ENCODE assay signal across 15 cellular contexts in the genomic region with DNA sequence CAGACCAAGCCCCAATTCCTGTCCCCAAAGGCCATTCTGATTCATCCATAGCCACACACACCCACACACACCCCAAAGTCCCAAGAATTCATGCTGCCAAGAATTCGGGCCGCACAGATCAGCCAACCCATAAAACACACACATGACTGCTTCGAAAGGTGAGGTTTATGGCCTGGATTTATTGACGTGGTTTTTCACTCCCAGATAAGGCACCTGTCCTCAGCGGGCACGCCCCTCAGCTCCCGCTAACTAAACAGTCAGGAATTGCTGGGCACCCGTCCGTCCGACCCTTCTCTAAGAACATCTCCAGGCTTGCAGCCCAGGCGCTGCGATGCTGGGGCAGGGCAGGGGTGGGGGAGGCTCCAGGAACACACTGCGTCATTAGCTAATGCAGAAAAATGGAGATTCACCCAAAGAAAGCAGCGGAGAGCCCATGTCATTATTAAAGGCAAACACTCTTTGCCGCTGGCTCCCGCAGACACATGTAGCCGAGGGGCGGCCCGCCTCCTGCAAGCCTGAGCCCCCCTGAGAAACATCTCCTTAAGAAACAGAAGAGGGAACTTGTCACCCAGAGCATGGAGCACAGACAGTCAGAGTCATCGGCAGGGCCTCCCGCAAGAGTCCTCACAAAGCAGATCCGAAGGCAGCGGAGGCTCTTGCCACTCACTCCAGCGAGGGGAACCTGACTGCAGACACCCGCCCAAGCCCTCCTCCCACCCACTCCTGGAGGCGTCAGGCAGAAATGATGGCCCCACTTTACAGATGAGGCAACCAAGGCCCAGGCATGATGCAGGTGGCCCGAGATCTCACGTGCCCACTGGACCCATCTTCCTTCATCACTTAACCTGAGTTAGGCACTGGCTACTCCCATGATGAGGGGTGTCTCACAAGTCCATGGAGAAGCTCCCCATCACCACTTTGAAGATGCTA. TPM values are rescaled to one million over a fixed set of nuclear protein-coding genes. Genes with fewer than 3 reads are reported as not detected.
DNase-seq lines count a peak whose midpoint lies in the region; ATAC-seq and TF ChIP-seq lines count a peak whose summit lies in the region.
"Had no signal": no experiment of that assay in that cellular context is flagged by ENCODE, and none has a peak within 500 bp of the region (broad histone marks: within the 10 kb centered on the region; RNA-seq: fewer than 3 reads in every experiment).

No MANE protein-coding gene starts in this region.

- dilution Hi-C loops in mammary epithelial cell (cut with HindIII; ENCODE audit: low sequenced_read_pairs), result no loop called here

- ATAC-seq in left cardiac atrium (no peak), HG03039 (IDR thresholded peaks at IDR 0.05; ENCODE audit: unreplicated experiment) (no peak)
- ATAC-seq: T-helper 17 cell had no signal

- TF ChIP-seq CTCF in OCI-LY3 (IDR thresholded peaks at IDR 0.05; ENCODE audit: low read depth, low read length) (no peak), osteoblast (IDR thresholded peaks at IDR 0.05; ENCODE audit: extremely low read depth, low read depth, low read length) (no peak), mammary epithelial cell (conservative IDR thresholded peaks at IDR 0.05 in 1 of 2, IDR thresholded peaks at IDR 0.05 in 1 of 2; ENCODE audit: extremely low read depth in 1 of 2, insufficient read depth in 1 of 2, low read depth in 1 of 2, low read length in 2 of 2) (no peak)

- H3K4me2 ChIP-seq in OCI-LY3 (ENCODE audit: low read length) (0 out of 2 replicates have a peak overlapping the region, but pooled peaks have one; percentile 6), osteoblast (ENCODE audit: insufficient read depth, low read length) (no peak overlapping the region), mammary epithelial cell (ENCODE audit: insufficient read depth, low read depth, low read length) (no peak overlapping the region)

- in situ Hi-C loops in mammary epithelial cell (cut with MboI; ENCODE audit: low sequenced_read_pairs in 2 of 2), result no loop called here

- H3K36me3 ChIP-seq in OCI-LY3 (replicated peaks; ENCODE audit: low read depth, low read length) (peaks cover 2% of the 10 kb centered on the region), osteoblast (ENCODE audit: insufficient read depth, low read length) (no peaks in the 10 kb centered on the region), mammary epithelial cell (ENCODE audit: insufficient read depth, low read length) (no peaks in the 10 kb centered on the region)
- H3K36me3 ChIP-seq: ovary had no signal

- H3K4me1 ChIP-seq in OCI-LY3 (ENCODE audit: low read length) (peaks cover 48% of the 10 kb centered on the region), osteoblast (ENCODE audit: insufficient read depth, low read length) (no peaks in the 10 kb centered on the region), mammary epithelial cell (ENCODE audit: insufficient read depth, low read length) (peaks cover 28% of the 10 kb centered on the region)

- H3K9me3 ChIP-seq in OCI-LY3 (ENCODE audit: insufficient read depth, low read length), result no peaks in the 10 kb centered on the region
- no peaks in the 10 kb centered on the region for H3K9me3 ChIP-seq in osteoblast (ENCODE audit: low read depth, low read length)
- no peaks in the 10 kb centered on the region for H3K9me3 ChIP-seq in mammary epithelial cell (replicated peaks; ENCODE audit: insufficient read depth, low read length)
- H3K9me3 ChIP-seq: ovary had no signal

- WGBS in mammary epithelial cell (ENCODE audit: low coverage, missing lambda C conversion rate), result 89% methylated on average over 22 of the region's 28 CpGs

- BruUV-seq in mammary epithelial cell (replicated peaks; lab: Mats Ljungman, UMichigan), result no TSS peak

- CTCF ChIA-PET in mammary epithelial cell (lab: Charles Lee; ENCODE audit: low non-redundant PET), result no interaction called here

- peaks cover 85% of the 10 kb centered on the region for H4K20me1 ChIP-seq in OCI-LY3 (ENCODE audit: insufficient read depth, low read length)
- peaks cover 88% of the 10 kb centered on the region for H4K20me1 ChIP-seq in osteoblast (ENCODE audit: insufficient read depth, low read length)
- H4K20me1 ChIP-seq in mammary epithelial cell (ENCODE audit: insufficient read depth, low read length), result peaks cover 51% of the 10 kb centered on the region

- no peak overlapping the region for H3K4me3 ChIP-seq in OCI-LY3 (ENCODE audit: low read length)
- no peak overlapping the region for H3K4me3 ChIP-seq in osteoblast (ENCODE audit: insufficient read depth, low read length)
- no peak overlapping the region for H3K4me3 ChIP-seq in mammary epithelial cell (replicated peaks in 1 of 3; ENCODE audit: insufficient read depth in 1 of 3, low read depth in 2 of 3, low read length in 3 of 3)
- H3K4me3 ChIP-seq: ovary had no signal

- H3K79me2 ChIP-seq in OCI-LY3 (ENCODE audit: low read length) (peaks cover 100% of the 10 kb centered on the region), osteoblast (ENCODE audit: insufficient read depth, low read length) (peaks cover 97% of the 10 kb centered on the region), mammary epithelial cell (ENCODE audit: insufficient read depth, low read length) (peaks cover 100% of the 10 kb centered on the region)

- H3K9ac ChIP-seq in OCI-LY3 (ENCODE audit: low read length), result no peak overlapping the region
- H3K9ac ChIP-seq in mammary epithelial cell (ENCODE audit: insufficient read depth, low read length), result no peak overlapping the region

- intact Hi-C loops in left cardiac atrium (cut with DNase I) (no loop called here), mammary epithelial cell (cut with micrococcal nuclease) (no loop called here)

- H3K27ac ChIP-seq in OCI-LY3 (ENCODE audit: low read length), result no peak overlapping the region
- no peak overlapping the region for H3K27ac ChIP-seq in osteoblast (ENCODE audit: low read depth, low read length)
- H3K27ac ChIP-seq in mammary epithelial cell (ENCODE audit: insufficient read depth, low read depth, low read length), result no peak overlapping the region
- H3K27ac ChIP-seq: ovary had no signal

- H2AFZ ChIP-seq in OCI-LY3 (ENCODE audit: low read depth, low read length), result no peak overlapping the region
- no peak overlapping the region for H2AFZ ChIP-seq in osteoblast (ENCODE audit: low read length)
- no peak overlapping the region for H2AFZ ChIP-seq in mammary epithelial cell (ENCODE audit: low read depth, low read length)

- peak; percentile 57 for DNase-seq in COLO668 (lab: John Stamatoyannopoulos, UW; ENCODE audit: unreplicated experiment)
- peak; percentile 10 for DNase-seq in left cardiac atrium
- peak; percentile 69 for DNase-seq in osteoblast (ENCODE audit: insufficient read length, low spot score, missing footprints)
- DNase-seq in effector CD8-positive, alpha-beta T cell (lab: John Stamatoyannopoulos, UW), result no peak
- no peak for DNase-seq in mammary epithelial cell
- DNase-seq in amniotic stem cell (lab: John Stamatoyannopoulos, UW), result no peak
- DNase-seq: activated CD4-positive, alpha-beta T cell treated with anti-CD3 and anti-CD28 coated beads for 48 hours; cortex of kidney; DND-41; hippocampal formation; OCI-M1; T-helper 17 cell had no signal

- no peaks in the 10 kb centered on the region for H3K27me3 ChIP-seq in OCI-LY3 (ENCODE audit: low read depth, low read length)
- H3K27me3 ChIP-seq in osteoblast (ENCODE audit: insufficient read depth, low read length), result no peaks in the 10 kb centered on the region
- H3K27me3 ChIP-seq in mammary epithelial cell (ENCODE audit: insufficient read depth, low read length), result no peaks in the 10 kb centered on the region
- H3K27me3 ChIP-seq: ovary had no signal

RNA-seq across cellular contexts. Expression of a gene that starts 19.8 kb away (rescaled TPM):
- total RNA-seq in left cardiac atrium (1 to 10 TPM; 8.3 to 9.6 TPM), osteoblast (8.0 and 8.8 TPM in 2 replicates), mammary epithelial cell (10 to 100 TPM; 32.5 to 60.1 TPM)
- polyA plus RNA-seq in mammary epithelial cell, result 29.9 TPM
- 65.1 TPM for polyA minus RNA-seq in mammary epithelial cell

RNA-seq across cellular contexts. Expression of a gene that starts 53.0 kb away (rescaled TPM):
- total RNA-seq in left cardiac atrium (1 to 10 TPM; 7.0 to 7.9 TPM), osteoblast (23.0 and 26.1 TPM in 2 replicates), mammary epithelial cell (10 to 100 TPM; 18.6 to 26.7 TPM)
- 15.2 TPM for polyA plus RNA-seq in mammary epithelial cell
- polyA minus RNA-seq in mammary epithelial cell, result 4.5 TPM

Comparison
In these comparisons a context has a peak if more than half of its experiments do, and no peak if none do; other contexts are left out.
1. DNase-seq: peak in COLO668 (single experiment), left cardiac atrium (single experiment) and osteoblast (single experiment); none in effector CD8-positive, alpha-beta T cell (single experiment), mammary epithelial cell (single experiment) and amniotic stem cell (single experiment).